Comparison of ENCODE assay signal across 8 cellular contexts in the genomic region with DNA sequence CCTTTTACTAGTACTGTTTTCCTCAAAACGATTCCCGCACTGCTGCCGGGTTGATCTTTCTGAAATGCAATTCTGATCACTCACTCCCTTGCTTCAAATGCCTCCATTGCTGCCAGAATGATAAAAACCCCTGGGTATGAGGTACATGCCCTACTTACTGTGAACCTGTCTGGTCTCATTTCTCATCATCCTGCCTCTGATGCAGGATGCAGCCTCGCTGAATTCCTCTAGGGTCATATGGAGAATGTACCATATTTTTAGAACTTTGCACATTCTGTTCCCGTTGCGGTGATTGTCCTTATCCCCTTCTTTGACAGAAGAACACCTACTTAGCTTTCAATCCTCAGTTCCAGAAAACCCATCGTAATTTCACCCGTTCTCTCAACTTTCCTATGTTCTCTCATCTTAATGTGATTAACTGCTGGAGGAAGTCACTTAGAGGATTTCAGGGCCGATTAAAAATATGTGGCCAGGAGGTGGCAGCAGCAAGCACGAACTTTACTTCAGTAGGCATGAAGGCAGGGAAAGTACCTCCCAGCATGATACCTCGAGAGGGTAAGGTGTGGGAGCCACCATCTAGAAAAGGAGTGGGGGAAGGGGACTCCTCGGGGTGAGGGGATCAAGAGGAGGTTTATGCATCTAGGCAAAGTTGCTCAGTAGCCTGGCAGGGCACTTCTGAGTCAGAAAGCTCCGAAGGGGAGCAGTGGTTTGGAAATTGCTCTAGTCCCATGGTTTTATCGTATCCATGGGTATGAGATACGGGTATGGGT.
DNase-seq lines count a peak whose midpoint lies in the region; ATAC-seq and TF ChIP-seq lines count a peak whose summit lies in the region.

No MANE protein-coding gene starts in this region.

- TF ChIP-seq EP300 in gastroesophageal sphincter (IDR thresholded peaks at IDR 0.05) = no peak

- WGBS in gastroesophageal sphincter (ENCODE audit: low coverage in 1 of 2), 2 donors = 34 to 62% methylated on average over 8 to 13 of the region's 15 CpGs
- 61% methylated on average over 15 of the region's 15 CpGs for WGBS in prostate gland

- H3K4me3 ChIP-seq in WI38 (ENCODE audit: low read depth, low read length) (no peak overlapping the region), gastroesophageal sphincter (no peak overlapping the region), prostate gland (no peak overlapping the region)

- intact Hi-C loops in prostate gland (cut with DNase I) = loop anchor here (10.0 kb wide), 1 partner anchor 1643 kb away; no protein-coding TSS in a partner anchor

- H3K4me1 ChIP-seq in gastroesophageal sphincter (no peaks in the 10 kb centered on the region), prostate gland (replicated peaks) (no peaks in the 10 kb centered on the region)

- DNase-seq in DMS153 (lab: John Stamatoyannopoulos, UW) (peak; percentile 1), M059J (ENCODE audit: low read depth) (peak; percentile 42), prostate gland (ENCODE audit: low spot score) (no peak)
- DNase-seq in stimulated activated naive CD4-positive, alpha-beta T cell treated with Interleukin-2 at 50 U/mL for 16 hours (lab: John Stamatoyannopoulos, UW) = no peak

- H3K9me3 ChIP-seq in gastroesophageal sphincter (no peaks in the 10 kb centered on the region), prostate gland (no peaks in the 10 kb centered on the region)

- TF ChIP-seq CTCF in WI38 (IDR thresholded peaks at IDR 0.05; ENCODE audit: low read depth, low read length) (peak; percentile 18; the same call in 1 of the 2 replicates), gastroesophageal sphincter (IDR thresholded peaks at IDR 0.05) (peak; percentile 21 to 61 (median 40)), prostate gland (IDR thresholded peaks at IDR 0.05) (peak in 3 of 4 experiments; percentile 10 to 35 (median 24))

- peak; percentile 93 for ATAC-seq in GM19463 (IDR thresholded peaks at IDR 0.05; ENCODE audit: unreplicated experiment)
- ATAC-seq in gastroesophageal sphincter = no peak
- no peak for ATAC-seq in GM18873 (IDR thresholded peaks at IDR 0.05; ENCODE audit: low FRiP score, unreplicated experiment)

- H3K27me3 ChIP-seq in gastroesophageal sphincter = no peaks in the 10 kb centered on the region
- no peaks in the 10 kb centered on the region for H3K27me3 ChIP-seq in prostate gland (replicated peaks; ENCODE audit: insufficient read depth)

- H3K36me3 ChIP-seq in gastroesophageal sphincter (no peaks in the 10 kb centered on the region), prostate gland (no peaks in the 10 kb centered on the region)

- H3K27ac ChIP-seq in gastroesophageal sphincter = no peak overlapping the region
- H3K27ac ChIP-seq in prostate gland = no peak overlapping the region

- no peak for TF ChIP-seq POLR2A in gastroesophageal sphincter (IDR thresholded peaks at IDR 0.05)
- no peak for TF ChIP-seq POLR2A in prostate gland (IDR thresholded peaks at IDR 0.05)

Comparison
In these comparisons a context has a peak if more than half of its experiments do, and no peak if none do; other contexts are left out.
1. DNase-seq: peak in DMS153 (single experiment) and M059J (single experiment); none in prostate gland (single experiment) and stimulated activated naive CD4-positive, alpha-beta T cell treated with Interleukin-2 at 50 U/mL for 16 hours (single experiment).
2. Peak in every context shown above with its lines, with median percentiles within 50 percentile points of each other: CTCF ChIP-seq.